In the genomic region with DNA sequence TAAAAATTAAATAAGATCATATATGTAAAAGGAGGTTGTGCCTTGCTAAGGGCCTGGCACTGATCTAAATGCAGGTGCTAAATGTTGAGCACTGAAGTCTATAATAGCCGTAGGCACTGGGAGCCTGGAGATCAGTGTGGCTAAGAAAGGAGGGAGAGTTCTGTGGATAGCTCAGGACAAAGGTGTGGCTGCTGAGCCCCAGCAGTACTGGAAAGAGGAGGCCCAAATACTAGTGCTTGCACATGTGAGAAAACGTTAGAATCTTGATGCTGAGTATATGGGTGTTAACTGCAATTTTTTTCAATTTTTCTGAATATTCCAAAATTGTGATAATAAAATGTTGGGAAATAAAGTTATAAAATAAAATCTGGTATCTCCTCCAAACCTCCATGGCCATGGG, we compare ENCODE assay signal across 29 cellular contexts.
DNase-seq lines count a peak whose midpoint lies in the region; ATAC-seq and TF ChIP-seq lines count a peak whose summit lies in the region.
"Had no signal": no experiment of that assay in that cellular context is flagged by ENCODE, and none has a peak within 500 bp of the region (broad histone marks: within the 10 kb centered on the region; RNA-seq: fewer than 3 reads in every experiment).

No MANE protein-coding gene starts in this region.

- H3K9me3 Mint-ChIP-seq in dendritic cell treated with granulocyte-macrophage colony-stimulating factor and Interleukin-4, amounts not matched to agents 40 ng/mL and 50 ng/mL, for 4 days, result no peaks in the 10 kb centered on the region
- H3K9me3 Mint-ChIP-seq in activated CD4-positive, alpha-beta memory T cell treated with anti-CD3 and anti-CD28 coated beads for 36 hours, result peaks cover 6% of the 10 kb centered on the region
- peaks cover 0 to 2% (median 0%) of the 10 kb centered on the region in 9 donors for H3K9me3 Mint-ChIP-seq in naive thymus-derived CD8-positive, alpha-beta T cell
- H3K9me3 Mint-ChIP-seq: stimulated activated effector memory CD8-positive, alpha-beta T cell treated with anti-CD3 and anti-CD28 coated beads, Interleukin-12 subunit alpha, Interleukin-12 subunit beta, amount 100 ng/mL, for 72 hours had no signal

- H3K27me3 ChIP-seq in Karpas-422 (ENCODE audit: low read length) (no peaks in the 10 kb centered on the region), smooth muscle cell (ENCODE audit: low read depth) (no peaks in the 10 kb centered on the region)
- H3K27me3 ChIP-seq: breast epithelium, Peyer's patch, SJCRH30 had no signal

- H3K27ac ChIP-seq in Karpas-422 (ENCODE audit: low read length) (no peak overlapping the region), mesodermal cell (ENCODE audit: low read depth, low read length, severe bottlenecking) (peak overlapping the region; percentile 30), smooth muscle cell (ENCODE audit: low read depth) (peak overlapping the region; percentile 96)
- H3K27ac ChIP-seq: C4-2B, epithelial cell of prostate had no signal

- H3K36me3 ChIP-seq in Karpas-422 (ENCODE audit: insufficient read depth, low read length), result no peaks in the 10 kb centered on the region
- no peaks in the 10 kb centered on the region for H3K36me3 ChIP-seq in mesodermal cell (ENCODE audit: control insufficient read depth, insufficient read depth, low read length)
- no peaks in the 10 kb centered on the region for H3K36me3 ChIP-seq in smooth muscle cell (ENCODE audit: low read depth)
- H3K36me3 ChIP-seq: breast epithelium, Peyer's patch, SJCRH30 had no signal

- H4K20me1 ChIP-seq in Karpas-422 (ENCODE audit: insufficient read depth, low read depth, low read length), result no peaks in the 10 kb centered on the region
- H4K20me1 ChIP-seq in smooth muscle cell (ENCODE audit: low read depth), result no peaks in the 10 kb centered on the region

- DNase-seq in Karpas-422 (peak; percentile 12), smooth muscle cell (lab: John Stamatoyannopoulos, UW; ENCODE audit: unreplicated experiment) (no peak), mucosa of gallbladder (ENCODE audit: low spot score) (no peak), SW480 (ENCODE audit: low spot score) (no peak)
- DNase-seq in activated CD4-positive, alpha-beta memory T cell treated with anti-CD3 and anti-CD28 coated beads for 36 hours, result no peak
- no peak for DNase-seq in naive thymus-derived CD8-positive, alpha-beta T cell
- DNase-seq: activated CD4-positive, alpha-beta memory T cell treated with anti-CD3 and anti-CD28 coated beads, Interleukin-2, amount 10 ng/mL, durations not matched to agents 7 days and 5 days; activated gamma-delta T cell; Calu3; DMS79 treated with DMSO at 0.1 percent for 48 hours; effector CD8-positive, alpha-beta T cell; GF-D8; mammary epithelial cell; MM.1S; natural killer cell; NCI-H1417; NCI-H2029 treated with DMSO at 0.1 percent for 48 hours; NCI-H526 treated with DMSO at 0.1 percent for 48 hours; retina; stimulated activated CD4-positive, alpha-beta T cell treated with anti-CD3 and anti-CD28 coated beads, Interleukin-4, amount 100 ng/mL, for 24 hours had no signal

- no peak for ATAC-seq in naive thymus-derived CD8-positive, alpha-beta T cell
- ATAC-seq: HCT116 had no signal

- H3K27ac Mint-ChIP-seq in dendritic cell treated with granulocyte-macrophage colony-stimulating factor and Interleukin-4, amounts not matched to agents 40 ng/mL and 50 ng/mL, for 4 days, result peak overlapping the region; percentile 56
- no peak overlapping the region for H3K27ac Mint-ChIP-seq in activated CD4-positive, alpha-beta memory T cell treated with anti-CD3 and anti-CD28 coated beads for 36 hours
- H3K27ac Mint-ChIP-seq in naive thymus-derived CD8-positive, alpha-beta T cell, result no peak overlapping the region
- H3K27ac Mint-ChIP-seq: activated CD4-positive, alpha-beta memory T cell treated with anti-CD3 and anti-CD28 coated beads, Interleukin-2, amount 10 ng/mL, durations not matched to agents 7 days and 5 days; natural killer cell; stimulated activated effector memory CD8-positive, alpha-beta T cell treated with anti-CD3 and anti-CD28 coated beads, Interleukin-12 subunit alpha, Interleukin-12 subunit beta, amount 100 ng/mL, for 72 hours had no signal

- no peaks in the 10 kb centered on the region for H3K36me3 Mint-ChIP-seq in dendritic cell treated with granulocyte-macrophage colony-stimulating factor and Interleukin-4, amounts not matched to agents 40 ng/mL and 50 ng/mL, for 4 days (ENCODE audit: low read depth)
- H3K36me3 Mint-ChIP-seq in activated CD4-positive, alpha-beta memory T cell treated with anti-CD3 and anti-CD28 coated beads for 36 hours, result peaks cover 3% of the 10 kb centered on the region
- no peaks in the 10 kb centered on the region for H3K36me3 Mint-ChIP-seq in naive thymus-derived CD8-positive, alpha-beta T cell
- H3K36me3 Mint-ChIP-seq: natural killer cell; stimulated activated effector memory CD8-positive, alpha-beta T cell treated with anti-CD3 and anti-CD28 coated beads, Interleukin-12 subunit alpha, Interleukin-12 subunit beta, amount 100 ng/mL, for 72 hours had no signal

- H3K4me1 Mint-ChIP-seq in dendritic cell treated with granulocyte-macrophage colony-stimulating factor and Interleukin-4, amounts not matched to agents 40 ng/mL and 50 ng/mL, for 4 days (ENCODE audit: low read depth), result peaks cover 31% of the 10 kb centered on the region
- peaks cover 27% of the 10 kb centered on the region for H3K4me1 Mint-ChIP-seq in activated CD4-positive, alpha-beta memory T cell treated with anti-CD3 and anti-CD28 coated beads for 36 hours (ENCODE audit: low read depth)
- H3K4me1 Mint-ChIP-seq in naive thymus-derived CD8-positive, alpha-beta T cell, result peaks cover 0 to 3% (median 2%) of the 10 kb centered on the region in 4 donors
- H3K4me1 Mint-ChIP-seq: natural killer cell had no signal

- H3K4me3 ChIP-seq in Karpas-422 (ENCODE audit: low read length), result no peak overlapping the region
- no peak overlapping the region for H3K4me3 ChIP-seq in mesodermal cell (ENCODE audit: extremely low read depth, insufficient read depth, low read length, poor library complexity, severe bottlenecking)
- no peak overlapping the region for H3K4me3 ChIP-seq in smooth muscle cell
- H3K4me3 ChIP-seq: breast epithelium, Peyer's patch, SJCRH30 had no signal

- H2AFZ ChIP-seq in Karpas-422 (ENCODE audit: low read length) (no peak overlapping the region), smooth muscle cell (ENCODE audit: low read depth) (peak overlapping the region; percentile 48)

- CTCF ChIA-PET in activated CD4-positive, alpha-beta memory T cell treated with anti-CD3 and anti-CD28 coated beads for 36 hours (lab: Charles Lee), result no interaction called here

- no peaks in the 10 kb centered on the region for H3K9me2 ChIP-seq in Karpas-422 (replicated peaks; ENCODE audit: insufficient read depth, low read length)

- no peaks in the 10 kb centered on the region for H3K4me1 ChIP-seq in Karpas-422 (ENCODE audit: low read length)
- peaks cover 35% of the 10 kb centered on the region for H3K4me1 ChIP-seq in mesodermal cell (ENCODE audit: control insufficient read depth, insufficient read depth, low read length, poor library complexity, severe bottlenecking)
- peaks cover 10% of the 10 kb centered on the region for H3K4me1 ChIP-seq in smooth muscle cell (ENCODE audit: low read depth)
- H3K4me1 ChIP-seq: breast epithelium had no signal

- H3K4me2 ChIP-seq in Karpas-422 (ENCODE audit: low read depth, low read length, poor library complexity, severe bottlenecking), result no peak overlapping the region
- peak overlapping the region; percentile 78 for H3K4me2 ChIP-seq in smooth muscle cell

- H3K79me2 ChIP-seq in Karpas-422 (ENCODE audit: low read length), result no peaks in the 10 kb centered on the region
- H3K79me2 ChIP-seq in smooth muscle cell (ENCODE audit: low read depth), result no peaks in the 10 kb centered on the region

- H3K9me3 ChIP-seq in Karpas-422 (ENCODE audit: low read length) (no peaks in the 10 kb centered on the region), mesodermal cell (ENCODE audit: control insufficient read depth, low read length) (no peaks in the 10 kb centered on the region), smooth muscle cell (replicated peaks; ENCODE audit: low read depth) (peaks cover 8% of the 10 kb centered on the region)
- H3K9me3 ChIP-seq: breast epithelium, Peyer's patch had no signal

- H3F3A ChIP-seq in smooth muscle cell (ENCODE audit: low read depth), result peaks cover 14% of the 10 kb centered on the region

- H3K27me3 Mint-ChIP-seq in dendritic cell treated with granulocyte-macrophage colony-stimulating factor and Interleukin-4, amounts not matched to agents 40 ng/mL and 50 ng/mL, for 4 days, result peaks cover 2% of the 10 kb centered on the region
- no peaks in the 10 kb centered on the region for H3K27me3 Mint-ChIP-seq in activated CD4-positive, alpha-beta memory T cell treated with anti-CD3 and anti-CD28 coated beads for 36 hours
- H3K27me3 Mint-ChIP-seq in naive thymus-derived CD8-positive, alpha-beta T cell, result no peaks in the 10 kb centered on the region
- H3K27me3 Mint-ChIP-seq: activated CD4-positive, alpha-beta memory T cell treated with anti-CD3 and anti-CD28 coated beads, Interleukin-2, amount 10 ng/mL, durations not matched to agents 7 days and 5 days had no signal

- H3K9ac ChIP-seq in Karpas-422 (ENCODE audit: low read length) (no peak overlapping the region), smooth muscle cell (ENCODE audit: low read depth) (peak overlapping the region; percentile 77)

- TF ChIP-seq CTCF in smooth muscle cell (IDR thresholded peaks at IDR 0.05; ENCODE audit: borderline replicate concordance, insufficient read depth, poor library complexity, severe bottlenecking), result no peak

- POLR2A ChIA-PET in activated CD4-positive, alpha-beta memory T cell treated with anti-CD3 and anti-CD28 coated beads for 36 hours (lab: Charles Lee), result interaction anchor here (1.6 kb wide), 1 partner anchor 83 kb away, joined by 7 read pairs; no protein-coding TSS in a partner anchor
- POLR2A ChIA-PET in naive thymus-derived CD8-positive, alpha-beta T cell (lab: Charles Lee), result no interaction called here

- WGBS in mesodermal cell (ENCODE audit: insufficient coverage in 2 of 2), 2 experiments, result 80 to 92% methylated on average over 1 to 2 of the region's 2 CpGs
- 82% methylated on average over 2 of the region's 2 CpGs for WGBS in smooth muscle cell (ENCODE audit: low lambda C conversion rate)

- intact Hi-C loops in dendritic cell treated with granulocyte-macrophage colony-stimulating factor and Interleukin-4, amounts not matched to agents 40 ng/mL and 50 ng/mL, for 4 days (cut with micrococcal nuclease), result no loop called here
- intact Hi-C loops in activated CD4-positive, alpha-beta memory T cell treated with anti-CD3 and anti-CD28 coated beads for 36 hours (cut with micrococcal nuclease), result loop anchor here (5.0 kb wide), 1 partner anchor 155 kb away; a partner anchor contains a TSS

- H3K4me3 Mint-ChIP-seq in dendritic cell treated with granulocyte-macrophage colony-stimulating factor and Interleukin-4, amounts not matched to agents 40 ng/mL and 50 ng/mL, for 4 days, result no peak overlapping the region
- H3K4me3 Mint-ChIP-seq in activated CD4-positive, alpha-beta memory T cell treated with anti-CD3 and anti-CD28 coated beads for 36 hours, result no peak overlapping the region
- H3K4me3 Mint-ChIP-seq in naive thymus-derived CD8-positive, alpha-beta T cell, result no peak overlapping the region
- H3K4me3 Mint-ChIP-seq: activated CD4-positive, alpha-beta memory T cell treated with anti-CD3 and anti-CD28 coated beads, Interleukin-2, amount 10 ng/mL, durations not matched to agents 7 days and 5 days; natural killer cell; stimulated activated effector memory CD8-positive, alpha-beta T cell treated with anti-CD3 and anti-CD28 coated beads, Interleukin-12 subunit alpha, Interleukin-12 subunit beta, amount 100 ng/mL, for 72 hours had no signal
